ENCODE assay signal across 8 cellular contexts in the genomic region with DNA sequence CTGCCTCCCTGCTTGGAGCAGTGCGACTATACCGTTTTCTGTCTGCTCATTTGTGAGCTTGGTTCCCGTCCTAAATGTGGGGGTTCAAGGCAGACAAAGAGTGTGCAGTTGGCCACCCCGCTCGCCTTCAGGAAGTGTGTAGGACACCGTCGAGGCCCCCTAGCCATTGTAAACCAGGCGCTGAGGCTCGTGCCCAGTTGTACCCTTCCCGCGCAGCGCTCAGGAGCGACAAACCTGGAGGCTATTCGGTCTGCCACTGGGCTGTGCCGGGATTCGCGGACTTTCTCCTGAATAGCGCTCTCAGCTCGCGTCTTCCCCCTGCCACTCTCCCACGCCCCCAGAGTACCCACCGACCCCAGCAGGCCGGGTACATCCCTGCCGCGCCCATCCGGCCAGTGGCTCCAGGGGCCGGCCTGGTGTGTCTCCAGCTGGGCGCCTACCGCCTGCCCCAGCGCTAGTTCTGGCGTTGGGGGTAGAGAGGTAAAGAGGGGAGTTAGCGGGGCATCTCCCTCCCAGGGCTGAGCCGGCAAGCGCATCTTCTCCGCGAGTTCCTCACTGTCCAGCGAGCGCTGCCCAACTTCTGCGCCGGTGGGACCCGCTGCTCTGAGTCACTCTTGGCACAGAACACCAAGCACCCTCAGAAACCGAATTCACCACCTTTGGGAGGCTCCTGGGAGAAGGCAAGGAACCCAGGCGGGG. TPM values are rescaled to one million over a fixed set of nuclear protein-coding genes. Genes with fewer than 3 reads are reported as not detected.
DNase-seq lines count a peak whose midpoint lies in the region; ATAC-seq and TF ChIP-seq lines count a peak whose summit lies in the region.

No MANE protein-coding gene starts in this region.

- H2AK5ac ChIP-seq in trophoblast cell (ENCODE audit: low read length) = no peak overlapping the region

- WGBS in upper lobe of left lung, 2 donors = 36% methylated on average over 31 of the region's 43 CpGs; no CpG with 5 or more reads in 1 of the 2 donors
- WGBS in trophoblast cell (ENCODE audit: extremely low coverage, insufficient coverage, insufficient read length) = no CpG with 5 or more reads among the region's 43 CpGs

- no peaks in the 10 kb centered on the region for H3K9me3 ChIP-seq in mucosa of stomach (ENCODE audit: control insufficient read depth, low read length)
- no peaks in the 10 kb centered on the region for H3K9me3 ChIP-seq in upper lobe of left lung
- H3K9me3 ChIP-seq in trophoblast cell (ENCODE audit: insufficient read depth, low read depth, low read length) = no peaks in the 10 kb centered on the region
- no peaks in the 10 kb centered on the region for H3K9me3 ChIP-seq in BE2C

- TF ChIP-seq EP300 in upper lobe of left lung (IDR thresholded peaks at IDR 0.05) = no peak

- H3K27me3 ChIP-seq in mucosa of stomach (ENCODE audit: control insufficient read depth, insufficient read depth, low read length) (peaks cover 15% of the 10 kb centered on the region), upper lobe of left lung (no peaks in the 10 kb centered on the region), trophoblast cell (ENCODE audit: insufficient read depth, low read length) (peaks cover 37% of the 10 kb centered on the region), BE2C (peaks cover 42% of the 10 kb centered on the region)

- no peak overlapping the region for H3K18ac ChIP-seq in trophoblast cell (ENCODE audit: low read length)

- H3K4me1 Mint-ChIP-seq in brain = peaks cover 5% of the 10 kb centered on the region

- H4K12ac ChIP-seq in trophoblast cell (ENCODE audit: low read depth, low read length) = no peak overlapping the region

- no peak overlapping the region for H3K4me2 ChIP-seq in trophoblast cell (ENCODE audit: low read length)

- H3K4me3 ChIP-seq in mucosa of stomach (ENCODE audit: low read length) (peak overlapping the region; percentile 50), upper lobe of left lung (peak overlapping the region in 3 of 4 donors; percentile 40 to 65 (median 56)), trophoblast cell (ENCODE audit: low read depth, low read length) (no peak overlapping the region), BE2C (ENCODE audit: low read depth, low read length) (no peak overlapping the region)

- no peak overlapping the region for H4K91ac ChIP-seq in trophoblast cell (ENCODE audit: low read depth, low read length)

- H3K79me1 ChIP-seq in trophoblast cell (ENCODE audit: low read length) = no peaks in the 10 kb centered on the region

- peak overlapping the region in 1 of 4 donors; percentile 79 for H3K27ac ChIP-seq in upper lobe of left lung
- H3K27ac ChIP-seq in trophoblast cell (ENCODE audit: low read depth, low read length) = no peak overlapping the region

- H3K23ac ChIP-seq in trophoblast cell (ENCODE audit: low read length) = no peak overlapping the region

- TF ChIP-seq POLR2A in upper lobe of left lung (IDR thresholded peaks at IDR 0.05) = no peak

- H3K27me3 Mint-ChIP-seq in brain = peaks cover 82% of the 10 kb centered on the region

- no peak overlapping the region for H3K4ac ChIP-seq in trophoblast cell (ENCODE audit: low read depth, low read length)

- H3K4me3 Mint-ChIP-seq in brain = peak overlapping the region in 3 of 5 experiments; percentile 47 to 85 (median 83)

- no peak overlapping the region for H2BK12ac ChIP-seq in trophoblast cell (ENCODE audit: low read length)

- peak in 1 of 2 donors; percentile 36 for ATAC-seq in upper lobe of left lung (ENCODE audit: low FRiP score in 2 of 2)

- H3K4me1 ChIP-seq in mucosa of stomach (ENCODE audit: control insufficient read depth, insufficient read depth, low read length) (peaks cover 30% of the 10 kb centered on the region), upper lobe of left lung (peaks cover 9 to 19% (median 14%) of the 10 kb centered on the region in 4 donors), trophoblast cell (ENCODE audit: control insufficient read depth in 1 of 2, insufficient read depth in 2 of 2, low read length in 2 of 2) (peaks cover 4 to 14% of the 10 kb centered on the region in 2 experiments), BE2C (no peaks in the 10 kb centered on the region)

- H3K9ac ChIP-seq in mucosa of stomach (ENCODE audit: low read length) = peak overlapping the region; percentile 66
- H3K9ac ChIP-seq in trophoblast cell (ENCODE audit: low read length) = no peak overlapping the region

- no peaks in the 10 kb centered on the region for H3K79me2 ChIP-seq in trophoblast cell (ENCODE audit: control insufficient read depth, insufficient read depth, low read length, poor library complexity)

- H3K36me3 ChIP-seq in mucosa of stomach (ENCODE audit: control insufficient read depth, insufficient read depth, low read length) (no peaks in the 10 kb centered on the region), upper lobe of left lung (no peaks in the 10 kb centered on the region), trophoblast cell (ENCODE audit: control insufficient read depth in 1 of 2, insufficient read depth in 2 of 2, low read length in 2 of 2) (no peaks in the 10 kb centered on the region), BE2C (no peaks in the 10 kb centered on the region)

- H2BK120ac ChIP-seq in trophoblast cell (ENCODE audit: insufficient read depth, low read length, poor library complexity) = no peak overlapping the region

- peak; percentile 20 for DNase-seq in activated T-cell treated with anti-CD3 and anti-CD28 coated beads, Interleukin-2, amount 50 U/mL, for 1 hour
- DNase-seq in activated T-cell treated with anti-CD3 and anti-CD28 coated beads for 4 hours = no peak
- peak; percentile 24 to 50 for DNase-seq in upper lobe of left lung
- DNase-seq in trophoblast cell = no peak
- no peak for DNase-seq in activated gamma-delta T cell treated with Interleukin-2 at 50 U/mL for 16 hours
- no peak for DNase-seq in BE2C

- no peaks in the 10 kb centered on the region for H3K36me3 Mint-ChIP-seq in brain

- no peak overlapping the region for H3K27ac Mint-ChIP-seq in brain

- no peak overlapping the region for H4K8ac ChIP-seq in trophoblast cell (ENCODE audit: low read depth, low read length)

- TF ChIP-seq CTCF in brain (conservative IDR thresholded peaks at IDR 0.05) (no peak), upper lobe of left lung (IDR thresholded peaks at IDR 0.05) (no peak), BE2C (IDR thresholded peaks at IDR 0.05; ENCODE audit: low read depth, low read length) (no peak)

- H3K9me3 Mint-ChIP-seq in brain = peaks cover 0 to 21% (median 12%) of the 10 kb centered on the region in 5 experiments

- H3K14ac ChIP-seq in trophoblast cell (ENCODE audit: low read length) = no peak overlapping the region

- no peak overlapping the region for H2BK5ac ChIP-seq in trophoblast cell (ENCODE audit: low read depth, low read length, poor library complexity)

- no peak overlapping the region for H2AFZ ChIP-seq in trophoblast cell (ENCODE audit: insufficient read depth, low read length, poor library complexity)

RNA-seq across cellular contexts. Expression of gene LONRF3, which starts 0.9 kb away (rescaled TPM):
- polyA plus RNA-seq in brain (ENCODE audit: insufficient read depth, low read depth, low replicate concordance) = 0.20 TPM
- total RNA-seq in upper lobe of left lung = 10 to 100 TPM; 24.6 to 66.0 (median 40.8) TPM
- 0.07 and 0.08 TPM in 2 replicates for polyA plus RNA-seq in trophoblast cell (2013)
- polyA plus RNA-seq in BE2C (2012; ENCODE audit: insufficient read depth, insufficient read length, low read depth) = not detected

Comparison
In these comparisons a context has a peak if more than half of its experiments do, and no peak if none do; other contexts are left out.
1. DNase-seq: peak in activated T-cell treated with anti-CD3 and anti-CD28 coated beads, Interleukin-2, amount 50 U/mL, for 1 hour (single experiment) and upper lobe of left lung (2 of 2); none in activated T-cell treated with anti-CD3 and anti-CD28 coated beads for 4 hours (single experiment), trophoblast cell (0 of 2), activated gamma-delta T cell treated with Interleukin-2 at 50 U/mL for 16 hours (single experiment) and BE2C (single experiment).
2. H3K4me3 ChIP-seq: peak in mucosa of stomach (single experiment) and upper lobe of left lung (3 of 4); none in trophoblast cell (single experiment) and BE2C (single experiment).